Comparison of ENCODE assay signal across 24 cellular contexts in genomic region chr18:6962571-6963451, GRCh38.
DNase-seq lines count a peak whose midpoint lies in the region; FAIRE-seq and TF ChIP-seq lines count a peak whose summit lies in the region.
"Had no signal": no experiment of that assay in that cellular context is flagged by ENCODE, and none has a peak within 500 bp of the region (broad histone marks: within the 10 kb centered on the region; RNA-seq: fewer than 3 reads in every experiment).

No MANE protein-coding gene starts in this region.

- 0 out of 2 replicates have a peak overlapping the region, but pooled peaks have one; percentile 14 for H3K27ac ChIP-seq in C4-2B
- H3K27ac ChIP-seq in small intestine (ENCODE audit: low read depth in 1 of 2, low read length in 1 of 2), result no peak overlapping the region
- H3K27ac ChIP-seq: HL-60, SJCRH30 had no signal

- no peaks in the 10 kb centered on the region for H3K27me3 ChIP-seq in small intestine (ENCODE audit: control insufficient read depth in 2 of 2, insufficient read depth in 2 of 2, low read length in 2 of 2)
- H3K27me3 ChIP-seq: SJCRH30 had no signal

- no peak for TF ChIP-seq CTCF in C4-2B (conservative IDR thresholded peaks at IDR 0.05)

- no peaks in the 10 kb centered on the region for H3K36me3 ChIP-seq in small intestine (ENCODE audit: control insufficient read depth in 2 of 2, insufficient read depth in 2 of 2, low read length in 2 of 2)
- H3K36me3 ChIP-seq: SJCRH30 had no signal

- WGBS in small intestine, 3 donors, result 54 to 72% (median 65%) methylated on average over 9 of the region's 9 CpGs

- DNase-seq in DMS53 (lab: John Stamatoyannopoulos, UW), result peak; percentile 51
- peak; percentile 13 for DNase-seq in iris pigment epithelial cell (ENCODE audit: low read depth)
- DNase-seq in small intestine, result peak; percentile 66
- DNase-seq in NCI-H2227 (lab: John Stamatoyannopoulos, UW; ENCODE audit: unreplicated experiment), result no peak
- no peak for DNase-seq in T1000 (lab: John Stamatoyannopoulos, UW)
- no peak for DNase-seq in DMS 273 treated with DMSO at 0.1 percent for 48 hours (lab: John Stamatoyannopoulos, UW)
- DNase-seq: CD4-positive, alpha-beta T cell; COR-L47; HCEC 1CT; KBM-7; MM.1S; NCI-H1092; NCI-H1436 treated with DMSO at 0.1 percent for 48 hours; NCI-H1930; NCI-H446 treated with DMSO at 0.1 percent for 48 hours; NCI-H82; OCI-M1; SJCRH30 had no signal

- no peak for FAIRE-seq in small intestine (lab: Jason Lieb, UNC)
- FAIRE-seq: G401.6, GM12892, RCC 7860 had no signal

- no peaks in the 10 kb centered on the region for H3K9me3 ChIP-seq in small intestine (ENCODE audit: control insufficient read depth, low read depth)
- H3K9me3 ChIP-seq: SJCRH30 had no signal

- H3K4me1 ChIP-seq in small intestine (ENCODE audit: control insufficient read depth in 2 of 2, insufficient read depth in 1 of 2, low read depth in 1 of 2, low read length in 1 of 2), result peaks cover 0 to 4% of the 10 kb centered on the region in 2 donors
- H3K4me1 ChIP-seq: SJCRH30 had no signal

- no peak overlapping the region for H3K4me3 ChIP-seq in small intestine (ENCODE audit: low read depth in 1 of 2, low read length in 2 of 2)
- H3K4me3 ChIP-seq: GM23338, SJCRH30 had no signal

Comparison
In these comparisons a context has a peak if more than half of its experiments do, and no peak if none do; other contexts are left out.
1. DNase-seq: peak in DMS53 (single experiment), iris pigment epithelial cell (single experiment) and small intestine (single experiment); none in NCI-H2227 (single experiment), T1000 (single experiment) and DMS 273 treated with DMSO at 0.1 percent for 48 hours (single experiment).